In the genomic region with DNA sequence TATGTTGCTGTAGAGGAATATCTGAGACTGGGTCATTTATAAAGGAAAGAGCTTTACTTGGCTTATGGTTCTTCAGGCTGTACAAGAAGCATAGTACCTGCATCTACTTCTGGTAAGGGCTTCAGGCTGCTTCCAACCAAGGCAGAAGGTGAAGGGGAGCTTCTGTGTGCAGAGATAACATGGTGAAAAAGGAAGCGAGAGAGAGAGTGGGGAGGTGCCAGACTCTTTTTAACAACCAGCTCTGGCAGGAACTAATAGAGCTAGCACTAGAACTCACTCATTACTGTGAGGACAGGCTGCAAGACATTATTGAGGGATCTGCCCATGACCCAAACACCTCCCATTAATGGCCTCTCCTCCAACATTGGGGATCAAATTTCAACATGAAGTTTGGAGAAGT, we compare ENCODE assay signal across 18 cellular contexts.
DNase-seq lines count a peak whose midpoint lies in the region; ATAC-seq lines count a peak whose summit lies in the region.
"Had no signal": no experiment of that assay in that cellular context is flagged by ENCODE, and none has a peak within 500 bp of the region (broad histone marks: within the 10 kb centered on the region; RNA-seq: fewer than 3 reads in every experiment).

No MANE protein-coding gene starts in this region.

- intact Hi-C loops in left ventricle myocardium superior (cut with micrococcal nuclease), result loop anchor here (10.0 kb wide), 2 partner anchors 989 to 1069 kb away; no protein-coding TSS in a partner anchor

- DNase-seq in OCI-M1 (lab: John Stamatoyannopoulos, UW) (peak; percentile 45), left ventricle myocardium superior (no peak), medulla oblongata (ENCODE audit: extremely low spot score) (no peak), NCI-H82 (lab: John Stamatoyannopoulos, UW) (no peak), glomerular visceral epithelial cell (ENCODE audit: extremely low spot score) (no peak)
- DNase-seq: activated CD4-positive, alpha-beta T cell treated with anti-CD3 and anti-CD28 coated beads for 36 hours; activated CD8-positive, alpha-beta memory T cell treated with anti-CD3 and anti-CD28 coated beads, Interleukin-2, amount 10 ng/mL, durations not matched to agents 7 days and 5 days; activated naive CD8-positive, alpha-beta T cell treated with anti-CD3 and anti-CD28 coated beads, Interleukin-2, amount 10 ng/mL, durations not matched to agents 7 days and 5 days; Calu3; immature natural killer cell; MM.1S; spleen; T-helper 9 cell had no signal

- ATAC-seq in GM18502 (IDR thresholded peaks at IDR 0.05; ENCODE audit: poor library complexity, unreplicated experiment), result peak; percentile 60
- peak; percentile 78 for ATAC-seq in GM19463 (IDR thresholded peaks at IDR 0.05; ENCODE audit: unreplicated experiment)
- ATAC-seq in HG02763 (IDR thresholded peaks at IDR 0.05; ENCODE audit: unreplicated experiment), result peak; percentile 49
- ATAC-seq in left ventricle myocardium superior, result no peak
- ATAC-seq: A549; activated CD4-positive, alpha-beta T cell treated with anti-CD3 and anti-CD28 coated beads for 36 hours; activated CD8-positive, alpha-beta memory T cell treated with anti-CD3 and anti-CD28 coated beads, Interleukin-2, amount 10 ng/mL, durations not matched to agents 7 days and 5 days; SK-N-SH treated with all-trans-retinoic acid at 6 μM for 48 hours had no signal
